16 cellular contexts compared by ENCODE assay signal in genomic region chr13:21233086-21233485, GRCh38. TPM values are rescaled to one million over a fixed set of nuclear protein-coding genes. Genes with fewer than 3 reads are reported as not detected.
DNase-seq lines count a peak whose midpoint lies in the region; ATAC-seq lines count a peak whose summit lies in the region.
"Had no signal": no experiment of that assay in that cellular context is flagged by ENCODE, and none has a peak within 500 bp of the region (broad histone marks: within the 10 kb centered on the region; RNA-seq: fewer than 3 reads in every experiment).

No MANE protein-coding gene starts in this region.

- H3K9ac ChIP-seq in duodenal mucosa (ENCODE audit: low read depth in 1 of 2, low read length in 2 of 2) (no peak overlapping the region), skeletal muscle satellite cell (ENCODE audit: low read depth, low read length) (no peak overlapping the region)

- no peaks in the 10 kb centered on the region for H3K4me1 ChIP-seq in duodenal mucosa (ENCODE audit: control insufficient read depth in 1 of 2, insufficient read depth in 2 of 2, low read length in 2 of 2)
- no peaks in the 10 kb centered on the region for H3K4me1 ChIP-seq in skeletal muscle satellite cell (ENCODE audit: control insufficient read depth, insufficient read depth, low read length)
- H3K4me1 ChIP-seq: A549, upper lobe of left lung had no signal

- peaks cover 5% of the 10 kb centered on the region for H3K27me3 Mint-ChIP-seq in activated CD4-positive, alpha-beta T cell treated with anti-CD3 and anti-CD28 coated beads, Interleukin-2, amount 10 ng/mL, durations not matched to agents 24 days and 14 days
- H3K27me3 Mint-ChIP-seq: naive B cell had no signal

- no peak overlapping the region for H3K4me3 Mint-ChIP-seq in activated CD4-positive, alpha-beta T cell treated with anti-CD3 and anti-CD28 coated beads, Interleukin-2, amount 10 ng/mL, durations not matched to agents 24 days and 14 days

- no peaks in the 10 kb centered on the region for H3K9me3 Mint-ChIP-seq in activated CD4-positive, alpha-beta T cell treated with anti-CD3 and anti-CD28 coated beads, Interleukin-2, amount 10 ng/mL, durations not matched to agents 24 days and 14 days
- H3K9me3 Mint-ChIP-seq: activated naive CD4-positive, alpha-beta T cell treated with anti-CD3 and anti-CD28 coated beads, Interleukin-2, amount 50 U/mL, for 72 hours had no signal

- intact Hi-C loops in activated CD4-positive, alpha-beta T cell treated with anti-CD3 and anti-CD28 coated beads, Interleukin-2, amount 10 ng/mL, durations not matched to agents 24 days and 14 days (cut with micrococcal nuclease), result no loop called here

- ATAC-seq in GM19395 (IDR thresholded peaks at IDR 0.05; ENCODE audit: unreplicated experiment), result no peak
- ATAC-seq: A549 had no signal

- H3K9me3 ChIP-seq in duodenal mucosa (ENCODE audit: control insufficient read depth in 1 of 2, low read length in 2 of 2) (no peaks in the 10 kb centered on the region), skeletal muscle satellite cell (replicated peaks; ENCODE audit: low read length) (no peaks in the 10 kb centered on the region)
- H3K9me3 ChIP-seq: A549, upper lobe of left lung had no signal

- H3K36me3 ChIP-seq in duodenal mucosa (ENCODE audit: control insufficient read depth in 1 of 2, insufficient read depth in 2 of 2, low read length in 2 of 2), result no peaks in the 10 kb centered on the region
- no peaks in the 10 kb centered on the region for H3K36me3 ChIP-seq in skeletal muscle satellite cell (ENCODE audit: insufficient read depth, low read length)
- H3K36me3 ChIP-seq: upper lobe of left lung, WERI-Rb-1 had no signal

- no peak overlapping the region for H3K27ac ChIP-seq in duodenal mucosa (ENCODE audit: low read depth, low read length)
- H3K27ac ChIP-seq: A549, SK-N-MC, upper lobe of left lung, WERI-Rb-1 had no signal

- H3K27me3 ChIP-seq in duodenal mucosa (ENCODE audit: control insufficient read depth in 1 of 2, insufficient read depth in 2 of 2, low read length in 2 of 2) (peaks cover 0 to 3% of the 10 kb centered on the region in 2 donors), skeletal muscle satellite cell (ENCODE audit: control insufficient read depth, insufficient read depth, low read length) (peaks cover 23% of the 10 kb centered on the region)
- H3K27me3 ChIP-seq: upper lobe of left lung had no signal

- H3K4me1 Mint-ChIP-seq in activated CD4-positive, alpha-beta T cell treated with anti-CD3 and anti-CD28 coated beads, Interleukin-2, amount 10 ng/mL, durations not matched to agents 24 days and 14 days, result peaks cover 14% of the 10 kb centered on the region

- H3K4me2 ChIP-seq in skeletal muscle satellite cell (ENCODE audit: low read length), result peak overlapping the region; percentile 84
- H3K4me2 ChIP-seq: A549 had no signal

- no peaks in the 10 kb centered on the region for H3K36me3 Mint-ChIP-seq in activated CD4-positive, alpha-beta T cell treated with anti-CD3 and anti-CD28 coated beads, Interleukin-2, amount 10 ng/mL, durations not matched to agents 24 days and 14 days (ENCODE audit: low read depth)
- H3K36me3 Mint-ChIP-seq: activated naive CD4-positive, alpha-beta T cell treated with anti-CD3 and anti-CD28 coated beads, Interleukin-2, amount 50 U/mL, for 72 hours; naive B cell had no signal

- no peak overlapping the region for H3K27ac Mint-ChIP-seq in activated CD4-positive, alpha-beta T cell treated with anti-CD3 and anti-CD28 coated beads, Interleukin-2, amount 10 ng/mL, durations not matched to agents 24 days and 14 days
- H3K27ac Mint-ChIP-seq: naive B cell had no signal

- peak overlapping the region; percentile 40 for H3K4me3 ChIP-seq in Jurkat, Clone E6-1 (ENCODE audit: low read length)
- H3K4me3 ChIP-seq in duodenal mucosa (ENCODE audit: low read depth in 1 of 2, low read length in 2 of 2) (peak overlapping the region; percentile 10 to 40), skeletal muscle satellite cell (ENCODE audit: low read length) (peak overlapping the region; percentile 50)
- H3K4me3 ChIP-seq: A549, SK-N-MC, upper lobe of left lung had no signal

- DNase-seq in activated CD4-positive, alpha-beta T cell treated with anti-CD3 and anti-CD28 coated beads, Interleukin-2, amount 10 ng/mL, durations not matched to agents 24 days and 14 days, result peak; percentile 62
- DNase-seq in activated CD4-positive, alpha-beta T cell treated with anti-CD3 and anti-CD28 coated beads, Interleukin-2, amount 50 U/mL, for 4 hours, result no peak
- no peak for DNase-seq in Jurkat, Clone E6-1 (ENCODE audit: low read depth, low spot score)
- DNase-seq in globus pallidus (ENCODE audit: low spot score) (no peak), NCI-H2227 (lab: John Stamatoyannopoulos, UW; ENCODE audit: unreplicated experiment) (no peak)
- DNase-seq: naive B cell, NCI-H1105, NCI-H446 treated with DMSO at 0.1 percent for 48 hours, upper lobe of left lung, WERI-Rb-1 had no signal

RNA-seq across cellular contexts. Expression of gene MRPL57, which starts 56.6 kb away (rescaled TPM):
- 32.7 and 33.0 TPM in 2 replicates for total RNA-seq in activated CD4-positive, alpha-beta T cell treated with anti-CD3 and anti-CD28 coated beads, Interleukin-2, amount 10 ng/mL, durations not matched to agents 24 days and 14 days
- polyA plus RNA-seq in Jurkat, Clone E6-1 (2012; ENCODE audit: insufficient read depth, insufficient read length), result 49.7 TPM
- total RNA-seq in skeletal muscle satellite cell (2012; rRNA removed), result 23.8 and 26.6 TPM in 2 replicates

RNA-seq across cellular contexts. Expression of gene SKA3, which starts 56.7 kb away (rescaled TPM):
- 35.6 and 39.6 TPM in 2 replicates for total RNA-seq in activated CD4-positive, alpha-beta T cell treated with anti-CD3 and anti-CD28 coated beads, Interleukin-2, amount 10 ng/mL, durations not matched to agents 24 days and 14 days
- 59.6 TPM for polyA plus RNA-seq in Jurkat, Clone E6-1 (2012; ENCODE audit: insufficient read depth, insufficient read length)
- 11.4 and 12.7 TPM in 2 replicates for total RNA-seq in skeletal muscle satellite cell (2012; rRNA removed)
